ENCODE assay signal across 8 cellular contexts in the genomic region with DNA sequence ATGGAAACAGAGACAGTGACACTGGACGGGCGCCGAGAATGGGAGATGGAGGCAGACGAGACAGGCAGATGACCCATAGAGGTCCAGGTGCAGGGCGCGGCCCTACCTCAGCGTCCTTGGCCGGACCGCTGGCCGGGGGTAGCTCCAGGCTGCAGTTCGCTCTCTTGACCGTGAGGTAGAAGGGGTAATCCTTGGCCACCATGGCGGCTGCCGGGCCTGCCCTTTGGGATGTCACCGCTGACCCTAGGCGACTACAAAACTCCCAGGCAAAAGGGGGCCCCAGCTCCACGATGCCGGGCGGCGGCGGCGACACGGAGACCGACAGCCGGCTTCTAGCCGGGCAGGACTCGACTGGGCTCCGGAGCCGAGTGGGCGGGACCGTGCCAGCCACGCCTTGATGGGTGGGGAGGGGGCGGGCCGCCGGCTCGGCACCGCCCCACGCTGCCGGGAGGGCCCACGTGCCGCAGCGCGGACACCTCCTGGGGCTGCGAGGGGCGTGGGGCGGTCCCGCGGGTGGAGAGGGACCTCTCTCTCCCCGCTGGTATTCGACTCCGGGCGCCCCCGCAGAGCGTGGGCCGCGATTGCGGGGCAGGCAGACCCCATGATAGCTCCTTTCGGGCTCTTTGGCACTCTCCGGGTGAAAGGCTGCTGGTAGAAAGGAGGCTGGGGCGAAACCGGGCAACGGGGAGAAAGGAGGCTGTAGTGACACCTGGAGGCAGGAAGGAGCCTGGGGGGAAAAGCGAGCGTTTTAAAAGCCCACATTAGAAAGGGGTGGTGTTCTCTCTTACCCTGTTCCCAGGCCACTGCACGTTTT. TPM values are rescaled to one million over a fixed set of nuclear protein-coding genes. Genes with fewer than 3 reads are reported as not detected.
DNase-seq lines count a peak whose midpoint lies in the region; ATAC-seq, FAIRE-seq and TF ChIP-seq lines count a peak whose summit lies in the region.

A gene with protein sequence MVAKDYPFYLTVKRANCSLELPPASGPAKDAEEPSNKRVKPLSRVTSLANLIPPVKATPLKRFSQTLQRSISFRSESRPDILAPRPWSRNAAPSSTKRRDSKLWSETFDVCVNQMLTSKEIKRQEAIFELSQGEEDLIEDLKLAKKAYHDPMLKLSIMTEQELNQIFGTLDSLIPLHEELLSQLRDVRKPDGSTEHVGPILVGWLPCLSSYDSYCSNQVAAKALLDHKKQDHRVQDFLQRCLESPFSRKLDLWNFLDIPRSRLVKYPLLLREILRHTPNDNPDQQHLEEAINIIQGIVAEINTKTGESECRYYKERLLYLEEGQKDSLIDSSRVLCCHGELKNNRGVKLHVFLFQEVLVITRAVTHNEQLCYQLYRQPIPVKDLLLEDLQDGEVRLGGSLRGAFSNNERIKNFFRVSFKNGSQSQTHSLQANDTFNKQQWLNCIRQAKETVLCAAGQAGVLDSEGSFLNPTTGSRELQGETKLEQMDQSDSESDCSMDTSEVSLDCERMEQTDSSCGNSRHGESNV (minus strand): TSS at position 353 of the 814 bp plus-strand sequence. CDS start 151 bp downstream, at position 202.

- peaks cover 5% of the 10 kb centered on the region for H3K23me2 ChIP-seq in H9 (ENCODE audit: insufficient read length, low read depth, low read length, poor library complexity, severe bottlenecking)

- H4K5ac ChIP-seq in H9 (ENCODE audit: insufficient read length, low read depth, low read length) = no peak within 1 kb of the TSS

- H3K36me3 ChIP-seq in MG63 (no peaks in the 10 kb centered on the region), psoas muscle (ENCODE audit: insufficient read depth in 1 of 2, low read depth in 1 of 2) (no peaks in the 10 kb centered on the region)

- H2BK15ac ChIP-seq in H9 (ENCODE audit: low read depth, low read length) = no peak within 1 kb of the TSS

- no peaks in the 10 kb centered on the region for H4K20me1 ChIP-seq in H9 (ENCODE audit: control insufficient read depth, insufficient read depth, insufficient read length)

- H3K14ac ChIP-seq in H9 (ENCODE audit: insufficient read depth, low read length) = peak within 1 kb of the TSS; percentile 51; the same call in 1 of the 2 replicates

- peaks cover 18 to 20% of the 10 kb centered on the region in 2 experiments for H3K4me1 Mint-ChIP-seq in H9

- no peak within 1 kb of the TSS for H2AK5ac ChIP-seq in H9 (ENCODE audit: insufficient read length, low read length)

- no peak within 1 kb of the TSS for H3T11ph ChIP-seq in H9 (ENCODE audit: low read length)

- no CpG with 5 or more reads among the region's 65 CpGs for WGBS in H9 (ENCODE audit: extremely low coverage, insufficient read length, low lambda C conversion rate)
- 0 to 2% (median 2%) methylated on average over 43 to 65 of the region's 65 CpGs for WGBS in psoas muscle, 3 donors

- DNase-seq in GM12864 (ENCODE audit: low read depth) = peak; percentile 56
- peak; percentile 91 for DNase-seq in H9
- peak; percentile 66 for DNase-seq in MG63
- peak; percentile 80 to 88 (median 83) for DNase-seq in T-helper 1 cell
- peak; percentile 46 for DNase-seq in amniotic stem cell (lab: John Stamatoyannopoulos, UW)
- peak; percentile 93 for DNase-seq in left ventricle myocardium superior
- DNase-seq in psoas muscle = peak; percentile 86 to 92
- DNase-seq in urothelium cell line (ENCODE audit: low spot score) = peak; percentile 94

- H2AFZ ChIP-seq in H9 (ENCODE audit: low read length) = no peak within 1 kb of the TSS

- no peak within 1 kb of the TSS for H2BK5ac ChIP-seq in H9 (ENCODE audit: insufficient read length, low read length)

- H3K4me3 ChIP-seq in GM12864 (ENCODE audit: low read depth, low read length) = peak within 1 kb of the TSS; percentile 74
- H3K4me3 ChIP-seq in MG63 = peak within 1 kb of the TSS; percentile 53
- peak within 1 kb of the TSS; percentile 92 for H3K4me3 ChIP-seq in psoas muscle

- H4K8ac ChIP-seq in H9 (replicated peaks; ENCODE audit: insufficient read length, low read depth, low read length) = no peak within 1 kb of the TSS

- H3K27me3 ChIP-seq in H9 (ENCODE audit: insufficient read depth, low read length) (no peaks in the 10 kb centered on the region; the same call in 1 of the 2 replicates), MG63 (no peaks in the 10 kb centered on the region), psoas muscle (ENCODE audit: insufficient read depth in 3 of 3, low read length in 2 of 3) (no peaks in the 10 kb centered on the region)

- H3K18ac ChIP-seq in H9 (ENCODE audit: insufficient read length, low read depth, low read length) = peak within 1 kb of the TSS; percentile 7

- H3K23ac ChIP-seq in H9 (ENCODE audit: insufficient read length, low read depth, low read length) = no peak within 1 kb of the TSS

- no peak within 1 kb of the TSS for H4K91ac ChIP-seq in H9 (ENCODE audit: insufficient read length, low read depth, low read length)

- H3K9me3 ChIP-seq in H9 (ENCODE audit: control insufficient read depth, low read depth, low read length) (no peaks in the 10 kb centered on the region), MG63 (no peaks in the 10 kb centered on the region), psoas muscle (no peaks in the 10 kb centered on the region)

- no peaks in the 10 kb centered on the region for H3K79me1 ChIP-seq in H9 (ENCODE audit: insufficient read depth, low read depth, low read length, poor library complexity, severe bottlenecking)

- TF ChIP-seq CTCF in GM12864 (IDR thresholded peaks at IDR 0.05; ENCODE audit: low read depth, low read length, missing control alignments) (peak; percentile 72), H9 (conservative IDR thresholded peaks at IDR 0.05) (peak; percentile 69), psoas muscle (IDR thresholded peaks at IDR 0.05) (peak; percentile 35)

- intact Hi-C loops in left ventricle myocardium superior (cut with micrococcal nuclease) = loop anchor here (10.0 kb wide), 1 partner anchor 183 kb away; no protein-coding TSS in a partner anchor
- intact Hi-C loops in psoas muscle (cut with DNase I) = loop anchor here (1.0 to 5.0 kb wide), 5 partner anchors 40 to 245 kb away; a partner anchor contains a TSS

- H3K36me3 Mint-ChIP-seq in H9 (ENCODE audit: insufficient read depth in 1 of 3, low read depth in 3 of 3) = no peaks in the 10 kb centered on the region

- no peak within 1 kb of the TSS for H3K4ac ChIP-seq in H9 (ENCODE audit: low read depth, low read length)

- H3K4me1 ChIP-seq in H9 (ENCODE audit: insufficient read depth, low read length) (peaks cover 2% of the 10 kb centered on the region; the same call in 1 of the 2 replicates), psoas muscle (peaks cover 35% of the 10 kb centered on the region)

- H3K4me2 ChIP-seq in H9 (ENCODE audit: insufficient read depth, insufficient read length, low read length) = peak within 1 kb of the TSS; percentile 90

- H3K27ac ChIP-seq in H9 (ENCODE audit: insufficient read length, low read depth, low read length) (no peak within 1 kb of the TSS), psoas muscle (peak within 1 kb of the TSS; percentile 80)

- H2BK12ac ChIP-seq in H9 (ENCODE audit: insufficient read length, low read depth, low read length) = no peak within 1 kb of the TSS

- peaks cover 15% of the 10 kb centered on the region for H3K27me3 Mint-ChIP-seq in H9 (ENCODE audit: low read depth)

- no peak within 1 kb of the TSS for H2BK120ac ChIP-seq in H9 (ENCODE audit: low read depth, low read length, poor library complexity, severe bottlenecking)

- no peak within 1 kb of the TSS for H3K27ac Mint-ChIP-seq in H9

- peak within 1 kb of the TSS; percentile 77 to 90 for H3K4me3 Mint-ChIP-seq in H9

- ATAC-seq in left ventricle myocardium superior (peak; percentile 96), psoas muscle (peak; percentile 95 to 97 (median 96))

- H3K56ac ChIP-seq in H9 (ENCODE audit: insufficient read length, low read depth, low read length) = no peak within 1 kb of the TSS

- no peak for FAIRE-seq in urothelium cell line (lab: Jason Lieb, UNC)

- H3K79me2 ChIP-seq in H9 (ENCODE audit: insufficient read depth, low read length) = no peaks in the 10 kb centered on the region

- H2BK20ac ChIP-seq in H9 (ENCODE audit: low read depth, low read length, poor library complexity, severe bottlenecking) = no peak within 1 kb of the TSS

- no peaks in the 10 kb centered on the region; a peak in 1 of 5 replicates for H3K9me3 Mint-ChIP-seq in H9

- H3K9ac ChIP-seq in H9 (ENCODE audit: extremely low read depth, insufficient read length, low read length) = peak within 1 kb of the TSS; percentile 9

RNA-seq across cellular contexts. Expression of the gene that starts here (rescaled TPM):
- 4.4 and 5.7 TPM in 2 replicates for total RNA-seq in H9 (2021)
- total RNA-seq in MG63 (2014; rRNA removed; shearing (Covaris generic); ENCODE audit: low replicate concordance) = 0.27 and 0.49 TPM in 2 replicates
- total RNA-seq in left ventricle myocardium superior = 17.6 TPM
- 10 to 100 TPM in 1 of 4 donors, 1 to 10 TPM in 3; 6.3 to 10.4 (median 7.0) TPM for total RNA-seq in psoas muscle
- 1 to 10 TPM; 4.6 to 6.3 (median 6.2) TPM for polyA plus RNA-seq in psoas muscle

Comparison
In these comparisons a context has a peak if more than half of its experiments do, and no peak if none do; other contexts are left out.
1. Peak in DNase-seq and H3K4me3 ChIP-seq in MG63; RNA of the gene not detected or under 1 TPM.